8 cellular contexts compared by ENCODE assay signal in the genomic region with DNA sequence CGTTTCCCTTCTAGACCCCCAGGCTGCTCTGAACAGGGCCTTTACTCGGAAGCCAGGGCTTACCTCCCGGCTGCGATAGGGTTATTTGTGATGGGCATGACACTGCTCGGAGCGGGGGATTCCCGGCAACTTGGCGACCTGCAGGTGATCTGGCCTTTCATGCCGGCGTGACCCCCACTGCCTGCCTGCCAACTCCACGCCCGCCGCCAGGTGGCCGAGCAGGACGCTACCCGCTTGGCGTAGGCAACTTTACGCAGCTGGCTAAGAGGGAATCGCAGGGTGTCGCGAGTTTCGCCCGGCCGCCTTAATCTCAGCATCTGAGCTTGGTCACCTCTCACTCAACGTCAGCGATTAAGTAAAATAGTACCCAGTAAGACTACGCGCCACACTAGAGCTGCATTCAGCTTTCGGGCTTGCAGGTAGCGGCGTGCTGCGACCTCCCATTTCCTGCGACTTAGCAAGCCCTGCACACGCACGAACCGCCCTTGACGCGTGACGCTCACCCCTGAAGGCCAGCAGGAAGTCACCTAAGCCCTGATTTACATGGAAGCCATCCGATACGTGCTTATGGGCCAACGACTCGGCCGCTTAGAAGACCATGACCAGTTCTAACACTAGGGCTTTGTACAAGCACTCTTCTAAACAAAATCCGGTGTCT. TPM values are rescaled to one million over a fixed set of nuclear protein-coding genes. Genes with fewer than 3 reads are reported as not detected.
DNase-seq lines count a peak whose midpoint lies in the region; ATAC-seq, FAIRE-seq and TF ChIP-seq lines count a peak whose summit lies in the region.

No MANE protein-coding gene starts in this region.

- intact Hi-C loops in GM12878 (cut with micrococcal nuclease; ENCODE audit: unreplicated experiment) = loop anchor here (2.0 to 5.0 kb wide), 7 partner anchors 148 to 1112 kb away; a partner anchor contains a TSS

- H3K4me3 ChIP-seq in GM12878 = peak overlapping the region; percentile 83
- peak overlapping the region; percentile 95 for H3K4me3 ChIP-seq in iPS-18c (ENCODE audit: insufficient read depth, low read depth, low read length)
- peak overlapping the region; percentile 81 to 99 (median 96) for H3K4me3 ChIP-seq in skeletal muscle tissue (ENCODE audit: low read length in 3 of 3)

- in situ Hi-C loops in GM12878 (cut with MboI) = loop anchor here (10.0 to 25.0 kb wide), 2 partner anchors 185 to 1867 kb away; no protein-coding TSS in a partner anchor

- peak; percentile 74 for FAIRE-seq in GM12878 (lab: Jason Lieb, UNC)

- H4K20me1 ChIP-seq in GM12878 (ENCODE audit: control insufficient read depth, insufficient read depth) = no peaks in the 10 kb centered on the region

- RAD21 ChIA-PET in GM12878 (lab: Charles Lee; ENCODE audit: unreplicated experiment) = interaction anchor here (0.5 to 9.5 kb wide), 11 partner anchors 11 to 759 kb away, joined by 3 to 89 read pairs (median 4); a partner anchor contains a TSS

- TF ChIP-seq CTCF in GM12878 (IDR thresholded peaks at IDR 0.05 in 2 of 3, conservative IDR thresholded peaks at IDR 0.05 in 1 of 3; ENCODE audit: control insufficient read depth in 2 of 3, extremely low read depth in 1 of 3, insufficient read depth in 1 of 3, low read depth in 3 of 3, low read length in 3 of 3) = peak; percentile 81 to 87 (median 87)

- BruUV-seq in GM12878 (replicated peaks; lab: Mats Ljungman, UMichigan) = no TSS peak

- POLR2A ChIA-PET in GM12878 (lab: Charles Lee) = interaction anchor here (0.8 to 3.3 kb wide), 7 partner anchors 33 to 404 kb away, joined by 3 to 41 read pairs (median 4); a partner anchor contains a TSS

- peak overlapping the region; percentile 99 for H3K9ac ChIP-seq in GM12878 (ENCODE audit: control insufficient read depth, insufficient read depth, low read length)
- H3K9ac ChIP-seq in skeletal muscle tissue (ENCODE audit: low read depth in 1 of 3, low read length in 3 of 3) = peak overlapping the region; percentile 90 to 96 (median 92)

- peaks cover 0 to 9% of the 10 kb centered on the region in 2 experiments; a peak in 2 of 4 replicates for H3K36me3 ChIP-seq in GM12878 (ENCODE audit: control insufficient read depth in 2 of 2, insufficient read depth in 2 of 2, low read length in 1 of 2)
- no peaks in the 10 kb centered on the region for H3K36me3 ChIP-seq in skeletal muscle tissue (ENCODE audit: control insufficient read depth in 3 of 3, insufficient read depth in 3 of 3, low read length in 3 of 3)

- H3K27me3 ChIP-seq in GM12878 (replicated peaks in 1 of 2; ENCODE audit: control insufficient read depth in 2 of 2, insufficient read depth in 2 of 2, low read length in 1 of 2) (no peaks in the 10 kb centered on the region), skeletal muscle tissue (ENCODE audit: control insufficient read depth in 3 of 3, insufficient read depth in 3 of 3, low read length in 3 of 3) (no peaks in the 10 kb centered on the region)

- peak; percentile 89 for TF ChIP-seq POLR2A in GM12878 (IDR thresholded peaks at IDR 0.05; ENCODE audit: low read depth, low read length)

- SMC1A ChIA-PET in GM12878 (lab: Charles Lee; ENCODE audit: uncharacterized antibody, unreplicated experiment) = interaction anchor here (0.9 to 3.6 kb wide), 12 partner anchors 32 to 404 kb away, joined by 3 to 52 read pairs (median 4); a partner anchor contains a TSS

- under 1% methylated on average over 45 of the region's 45 CpGs for WGBS in GM12878 (ENCODE audit: insufficient coverage, insufficient replicate concordance, low lambda C conversion rate, missing lambda C conversion rate)

- peaks cover 61% of the 10 kb centered on the region for H3K79me2 ChIP-seq in GM12878 (ENCODE audit: control insufficient read depth, insufficient read depth, low read length)

- DNase-seq in NCI-H1436 (lab: John Stamatoyannopoulos, UW) = peak; percentile 66
- peak; percentile 44 for DNase-seq in T1000 (lab: John Stamatoyannopoulos, UW)
- peak; percentile 84 for DNase-seq in GM12878 (ENCODE audit: low read depth, low spot score)
- DNase-seq in NCI-H1048 (lab: John Stamatoyannopoulos, UW) = no peak

- H3K9me3 ChIP-seq in GM12878 (replicated peaks; ENCODE audit: control insufficient read depth, insufficient read depth, low read length) (peaks cover 16% of the 10 kb centered on the region; the same call in 2 of the 3 replicates), iPS-18c (ENCODE audit: control insufficient read depth, insufficient read depth, low read length) (peaks cover 2% of the 10 kb centered on the region), skeletal muscle tissue (ENCODE audit: control insufficient read depth in 3 of 3, low read length in 3 of 3) (no peaks in the 10 kb centered on the region)

- H3K4me2 ChIP-seq in GM12878 (ENCODE audit: control insufficient read depth, insufficient read depth) = peak overlapping the region; percentile 73

- TF ChIP-seq EP300 in GM12878 (IDR thresholded peaks at IDR 0.05; ENCODE audit: borderline replicate concordance in 1 of 2, control insufficient read depth in 1 of 2, low read depth in 2 of 2, low read length in 2 of 2) = peak; percentile 11 to 58; a peak in 3 of 4 replicates

- TF ChIP-seq RAD21 in GM12878 (IDR thresholded peaks at IDR 0.05; ENCODE audit: insufficient read depth, low read depth, low read length) = peak; percentile 37; the same call in 1 of the 2 replicates

- H3K4me1 ChIP-seq in GM12878 (ENCODE audit: control insufficient read depth, insufficient read depth, low read length) (peaks cover 1% of the 10 kb centered on the region), skeletal muscle tissue (ENCODE audit: control insufficient read depth in 3 of 3, insufficient read depth in 3 of 3, low read length in 3 of 3) (peaks cover 10 to 33% (median 16%) of the 10 kb centered on the region in 3 donors)

- peak overlapping the region; percentile 48 for H2AFZ ChIP-seq in GM12878 (ENCODE audit: control insufficient read depth, low read depth, low read length)

- ATAC-seq in GM18498 (IDR thresholded peaks at IDR 0.05; ENCODE audit: unreplicated experiment) = peak; percentile 45
- peak; percentile 39 for ATAC-seq in HG02840 (IDR thresholded peaks at IDR 0.05; ENCODE audit: low FRiP score, unreplicated experiment)
- peak; percentile 63 for ATAC-seq in GM12878

- CTCF ChIA-PET in GM12878 (lab: Yijun Ruan, JAX) = interaction anchor here (1.3 to 3.6 kb wide), 11 partner anchors 11 to 532 kb away, joined by 3 to 38 read pairs (median 6); a partner anchor contains a TSS

- H3K27ac ChIP-seq in GM12878 (ENCODE audit: control insufficient read depth, insufficient read depth) (peak overlapping the region; percentile 99), skeletal muscle tissue (ENCODE audit: low read depth, low read length) (peak overlapping the region; percentile 95)

RNA-seq across cellular contexts. Expression of a gene that starts 33.3 kb away (rescaled TPM):
- 42.4 and 49.4 TPM in 2 replicates for total RNA-seq in GM12878 (2013; cell fraction: nucleolus; rRNA removed)
- total RNA-seq in GM12878 (2014; rRNA removed) (10.0 and 11.5 TPM in 2 replicates), GM12878 (2014; rRNA removed; fragmentation: Illumina TruSeq; extraction: Trizol) (34.3 and 39.4 TPM in 2 replicates), GM12878 (2021) (76.5 and 77.6 TPM in 2 replicates), skeletal muscle tissue (7.8 TPM)
- 24.9 TPM for polyA plus RNA-seq in GM12878 (2011; ENCODE audit: low read depth)
- polyA plus RNA-seq in GM12878 (2011; rRNA removed) (10.6 and 15.9 TPM in 2 replicates), GM12878 (2014; fragmentation: Illumina TruSeq; extraction: Trizol) (60.3 and 80.9 TPM in 2 replicates), GM12878 (2014; fragmentation: Nextera tagmentation; extraction: Ambion mirVana) (10 to 100 TPM; 17.5 to 18.9 TPM), GM12878 (2014; rRNA removed) (13.4 and 18.0 TPM in 2 replicates), GM12878 (2016; fragmentation: Nextera tagmentation; extraction: Ambion mirVana) (100 to 1,000 TPM; 102 to 107 TPM)
- 8.4 and 13.0 TPM in 2 replicates for polyA plus RNA-seq in GM12878 (2011; cell fraction: cytosol; rRNA removed)
- polyA plus RNA-seq in GM12878 (2011; cell fraction: nucleus; rRNA removed) = 18.8 and 19.3 TPM in 2 replicates
- 39.9 and 56.2 TPM in 2 replicates for polyA plus RNA-seq in GM12878 (2012)
- polyA minus RNA-seq in GM12878 (2011; rRNA and poly(A)+ RNA removed) = 11.1 and 16.1 TPM in 2 replicates
- polyA minus RNA-seq in GM12878 (2011; cell fraction: cytosol; rRNA and poly(A)+ RNA removed) = 11.9 and 16.8 TPM in 2 replicates
- 25.1 and 40.5 TPM in 2 replicates for polyA minus RNA-seq in GM12878 (2011; cell fraction: nucleus; rRNA and poly(A)+ RNA removed)

RNA-seq across cellular contexts. Expression of a gene that starts 33.5 kb away (rescaled TPM):
- 1.9 and 2.7 TPM in 2 replicates for total RNA-seq in GM12878 (2013; cell fraction: nucleolus; rRNA removed)
- total RNA-seq in GM12878 (2014; rRNA removed) (2.0 and 2.7 TPM in 2 replicates), GM12878 (2014; rRNA removed; fragmentation: Illumina TruSeq; extraction: Trizol) (2.9 and 3.1 TPM in 2 replicates), GM12878 (2021) (1.8 TPM in 2 replicates), skeletal muscle tissue (2.1 TPM)
- polyA plus RNA-seq in GM12878 (2011; ENCODE audit: low read depth) = 0.51 TPM
- polyA plus RNA-seq in GM12878 (2011; rRNA removed) (2.3 and 4.5 TPM in 2 replicates), GM12878 (2014; fragmentation: Illumina TruSeq; extraction: Trizol) (3.1 and 3.5 TPM in 2 replicates), GM12878 (2014; fragmentation: Nextera tagmentation; extraction: Ambion mirVana) (1 to 10 TPM; 5.7 to 7.2 TPM), GM12878 (2014; rRNA removed) (1.9 and 2.6 TPM in 2 replicates), GM12878 (2016; fragmentation: Nextera tagmentation; extraction: Ambion mirVana) (1 to 10 TPM; 3.7 to 4.6 TPM)
- 0.97 and 0.99 TPM in 2 replicates for polyA plus RNA-seq in GM12878 (2011; cell fraction: cytosol; rRNA removed)
- polyA plus RNA-seq in GM12878 (2011; cell fraction: nucleus; rRNA removed) = 0.51 and 0.87 TPM in 2 replicates
- polyA plus RNA-seq in GM12878 (2012) = 0.89 and 1.4 TPM in 2 replicates
- polyA minus RNA-seq in GM12878 (2011; rRNA and poly(A)+ RNA removed) = 0.31 and 0.51 TPM in 2 replicates
- not detected in 2 replicates for polyA minus RNA-seq in GM12878 (2011; cell fraction: cytosol; rRNA and poly(A)+ RNA removed)
- polyA minus RNA-seq in GM12878 (2011; cell fraction: nucleus; rRNA and poly(A)+ RNA removed) = 0.36 and 0.57 TPM in 2 replicates

RNA-seq across cellular contexts. Expression of a gene that starts 44.0 kb away (rescaled TPM):
- total RNA-seq in GM12878 (2013; cell fraction: nucleolus; rRNA removed) = not detected in 2 replicates
- not detected in 2 replicates for total RNA-seq in GM12878 (2014; rRNA removed)
- not detected in 2 replicates for total RNA-seq in GM12878 (2014; rRNA removed; fragmentation: Illumina TruSeq; extraction: Trizol)
- total RNA-seq in GM12878 (2021) = not detected in 2 replicates
- polyA plus RNA-seq in GM12878 (2011; ENCODE audit: low read depth) = not detected
- not detected in 2 replicates for polyA plus RNA-seq in GM12878 (2011; rRNA removed)
- not detected in 2 replicates for polyA plus RNA-seq in GM12878 (2011; cell fraction: cytosol; rRNA removed)
- polyA plus RNA-seq in GM12878 (2011; cell fraction: nucleus; rRNA removed) = not detected in 2 replicates
- polyA plus RNA-seq in GM12878 (2012) = 0.13 TPM in 1 of 2 replicates, not detected in the other
- not detected in 2 replicates for polyA plus RNA-seq in GM12878 (2014; fragmentation: Illumina TruSeq; extraction: Trizol)
- polyA plus RNA-seq in GM12878 (2014; fragmentation: Nextera tagmentation; extraction: Ambion mirVana) = under 1 TPM; 0.10 to 0.11 TPM
- polyA plus RNA-seq in GM12878 (2014; rRNA removed) = not detected in 2 replicates
- under 1 TPM; 0.05 to 0.35 TPM for polyA plus RNA-seq in GM12878 (2016; fragmentation: Nextera tagmentation; extraction: Ambion mirVana)
- polyA minus RNA-seq in GM12878 (2011; rRNA and poly(A)+ RNA removed) = not detected in 2 replicates
- not detected in 2 replicates for polyA minus RNA-seq in GM12878 (2011; cell fraction: cytosol; rRNA and poly(A)+ RNA removed)
- not detected in 2 replicates for polyA minus RNA-seq in GM12878 (2011; cell fraction: nucleus; rRNA and poly(A)+ RNA removed)
- total RNA-seq in skeletal muscle tissue = 0.52 TPM
